23 cellular contexts compared by ENCODE assay signal in the genomic region with DNA sequence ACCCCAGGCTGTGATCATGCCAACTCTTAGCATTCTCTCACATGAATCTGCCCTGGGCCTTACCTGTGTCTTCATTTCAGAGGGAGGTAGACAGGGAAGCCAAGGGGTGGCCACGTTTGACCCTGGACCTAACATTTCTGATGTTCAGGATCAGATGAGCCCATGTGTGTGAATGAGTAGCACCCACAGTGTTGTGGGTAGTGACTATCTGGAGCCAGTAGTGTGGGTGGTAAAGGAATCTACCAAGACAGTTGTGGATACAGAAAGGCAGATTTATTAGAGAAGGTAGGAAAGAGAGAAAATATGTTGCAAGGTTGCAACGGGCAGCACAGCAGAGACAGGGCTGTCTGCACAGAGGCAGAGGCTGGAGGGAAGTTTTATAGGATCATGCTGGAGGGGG.
"Had no signal": no experiment of that assay in that cellular context is flagged by ENCODE, and none has a peak within 500 bp of the region (broad histone marks: within the 10 kb centered on the region; RNA-seq: fewer than 3 reads in every experiment).

No MANE protein-coding gene starts in this region.

- ATAC-seq: activated CD4-positive, alpha-beta T cell treated with anti-CD3 and anti-CD28 coated beads for 36 hours; activated T-cell treated with anti-CD3 and anti-CD28 coated beads, Interleukin-2, amount 50 U/mL, for 72 hours; foreskin keratinocyte; left lung; right lobe of liver; WTC11 had no signal

- DNase-seq: activated CD4-positive, alpha-beta T cell treated with anti-CD3 and anti-CD28 coated beads, Interleukin-2, amount 50 U/mL, for 4 hours; activated effector memory CD4-positive, alpha-beta T cell treated with Interleukin-2 at 50 U/mL for 16 hours; activated naive CD4-positive, alpha-beta T cell treated with anti-CD3 and anti-CD28 coated beads for 36 hours; activated naive CD8-positive, alpha-beta T cell treated with anti-CD3 and anti-CD28 coated beads, Interleukin-2, amount 10 ng/mL, durations not matched to agents 7 days and 5 days; activated T-cell treated with anti-CD3 and anti-CD28 coated beads, Interleukin-2, amount 50 U/mL, for 72 hours; amygdala; effector CD4-positive, alpha-beta T cell; foreskin keratinocyte; immature natural killer cell; left lung; nucleus accumbens; stimulated activated CD4-positive, alpha-beta T cell treated with anti-CD3 and anti-CD28 coated beads, Interleukin-2, amount 100 ng/mL, for 48 hours; stimulated activated CD8-positive, alpha-beta memory T cell treated with anti-CD3 and anti-CD28 coated beads, Interleukin-4, amount 100 ng/mL, for 48 hours; stimulated activated naive CD4-positive, alpha-beta T cell; T-helper 9 cell; upper lobe of left lung had no signal

- H3K9me3 Mint-ChIP-seq: activated naive CD4-positive, alpha-beta T cell treated with anti-CD3 and anti-CD28 coated beads for 36 hours; activated naive CD8-positive, alpha-beta T cell treated with anti-CD3 and anti-CD28 coated beads, Interleukin-2, amount 10 ng/mL, durations not matched to agents 7 days and 5 days; activated T-cell treated with anti-CD3 and anti-CD28 coated beads, Interleukin-2, amount 50 U/mL, for 72 hours; dendritic cell treated with granulocyte-macrophage colony-stimulating factor and Interleukin-4, amounts not matched to agents 40 ng/mL and 50 ng/mL, for 4 days; immature natural killer cell; nephron had no signal

- H3K27ac ChIP-seq: foreskin keratinocyte, left lung, right lobe of liver, thoracic aorta, upper lobe of left lung had no signal

- H3K4me3 Mint-ChIP-seq: activated CD4-positive, alpha-beta T cell treated with anti-CD3 and anti-CD28 coated beads for 36 hours; activated naive CD4-positive, alpha-beta T cell treated with anti-CD3 and anti-CD28 coated beads for 36 hours; activated naive CD8-positive, alpha-beta T cell treated with anti-CD3 and anti-CD28 coated beads, Interleukin-2, amount 10 ng/mL, durations not matched to agents 7 days and 5 days; activated T-cell treated with anti-CD3 and anti-CD28 coated beads, Interleukin-2, amount 50 U/mL, for 72 hours; dendritic cell treated with granulocyte-macrophage colony-stimulating factor and Interleukin-4, amounts not matched to agents 40 ng/mL and 50 ng/mL, for 4 days; immature natural killer cell; nephron; WTC11 had no signal

- H3K27me3 Mint-ChIP-seq: activated CD4-positive, alpha-beta T cell treated with anti-CD3 and anti-CD28 coated beads for 36 hours had no signal

- H3K4me1 ChIP-seq: foreskin keratinocyte, right lobe of liver had no signal

- H3K36me3 ChIP-seq: left lung, right lobe of liver, upper lobe of left lung had no signal

- H3K27ac Mint-ChIP-seq: activated CD4-positive, alpha-beta T cell treated with anti-CD3 and anti-CD28 coated beads for 36 hours; activated naive CD4-positive, alpha-beta T cell treated with anti-CD3 and anti-CD28 coated beads for 36 hours; activated naive CD8-positive, alpha-beta T cell treated with anti-CD3 and anti-CD28 coated beads, Interleukin-2, amount 10 ng/mL, durations not matched to agents 7 days and 5 days; activated T-cell treated with anti-CD3 and anti-CD28 coated beads, Interleukin-2, amount 50 U/mL, for 72 hours; nephron; WTC11 had no signal

- H3K27me3 ChIP-seq: left lung, right lobe of liver, upper lobe of left lung had no signal

- H3K4me3 ChIP-seq: left lung, lung, right lobe of liver, thoracic aorta, upper lobe of left lung had no signal

- H3K9me3 ChIP-seq: left lung, right lobe of liver, thoracic aorta, upper lobe of left lung had no signal

- H3K4me1 Mint-ChIP-seq: activated CD4-positive, alpha-beta T cell treated with anti-CD3 and anti-CD28 coated beads for 36 hours had no signal

- H3K36me3 Mint-ChIP-seq: activated naive CD8-positive, alpha-beta T cell treated with anti-CD3 and anti-CD28 coated beads, Interleukin-2, amount 10 ng/mL, durations not matched to agents 7 days and 5 days had no signal
